In genomic region chr18:54958711-54959625, GRCh38 we compare ENCODE assay signal across 10 cellular contexts. TPM values are rescaled to one million over a fixed set of nuclear protein-coding genes. Genes with fewer than 3 reads are reported as not detected.
A peak's percentile ranks its signal among the peaks of the same experiment; 100 is the strongest.
DNase-seq lines count a peak whose midpoint lies in the region; ATAC-seq, FAIRE-seq and TF ChIP-seq lines count a peak whose summit lies in the region.
"Had no signal": no experiment of that assay in that cellular context is flagged by ENCODE, and none has a peak within 500 bp of the region (broad histone marks: within the 10 kb centered on the region; RNA-seq: fewer than 3 reads in every experiment).

Gene CCDC68 (minus strand): TSS chr18:54959461. CDS start chr18:54942791, 16,670 bp downstream.

- no peak within 1 kb of the TSS for H3K4me3 Mint-ChIP-seq in activated T-cell treated with anti-CD3 and anti-CD28 coated beads, Interleukin-2, amount 50 U/mL, for 4 hours

- H3K27ac ChIP-seq in upper lobe of left lung: peak within 1 kb of the TSS; percentile 81 to 91 (median 86)

- H3K4me3 ChIP-seq in lower leg skin (ENCODE audit: low read depth, poor library complexity, severe bottlenecking) (peak within 1 kb of the TSS; percentile 25), upper lobe of left lung (peak within 1 kb of the TSS; percentile 48 to 80 (median 64))
- H3K4me3 ChIP-seq: BLaER1 treated with 17β-estradiol and CSF1 and Interleukin-3, amounts not matched to agents 10 nM and 100 nM had no signal

- no peak for DNase-seq in activated T-cell treated with anti-CD3 and anti-CD28 coated beads, Interleukin-2, amount 50 U/mL, for 4 hours
- DNase-seq in activated T-cell treated with anti-CD3 and anti-CD28 coated beads, Interleukin-2, amount 50 U/mL, for 1 hour: no peak
- DNase-seq in ecto neural progenitor cell (ENCODE audit: low spot score) (peak; percentile 61), lower leg skin (ENCODE audit: low spot score in 2 of 2) (no peak), upper lobe of left lung (peak; percentile 74 to 92), GM19239 (ENCODE audit: insufficient read length, low spot score) (no peak), GM19238 (ENCODE audit: insufficient read length, low spot score) (no peak), cortex of kidney (lab: John Stamatoyannopoulos, UW) (no peak)

- no peaks in the 10 kb centered on the region for H3K27me3 ChIP-seq in upper lobe of left lung
- H3K27me3 ChIP-seq: BLaER1 treated with 17β-estradiol and CSF1 and Interleukin-3, amounts not matched to agents 10 nM and 100 nM had no signal

- H3K4me1 Mint-ChIP-seq in activated T-cell treated with anti-CD3 and anti-CD28 coated beads, Interleukin-2, amount 50 U/mL, for 4 hours (ENCODE audit: low read depth): no peaks in the 10 kb centered on the region

- TF ChIP-seq POLR2A in lower leg skin (IDR thresholded peaks at IDR 0.05) (no peak), upper lobe of left lung (IDR thresholded peaks at IDR 0.05) (peak in 2 of 4 donors; percentile 49 to 64)

- intact Hi-C loops in lower leg skin (cut with DNase I; ENCODE audit: low total_unique reads): no loop called here

- peaks cover 33% of the 10 kb centered on the region for H3K27me3 Mint-ChIP-seq in activated T-cell treated with anti-CD3 and anti-CD28 coated beads, Interleukin-2, amount 50 U/mL, for 4 hours (ENCODE audit: low read depth)

- no peak for TF ChIP-seq CTCF in lower leg skin (IDR thresholded peaks at IDR 0.05)
- TF ChIP-seq CTCF in upper lobe of left lung (IDR thresholded peaks at IDR 0.05): no peak

- H3K36me3 Mint-ChIP-seq in activated T-cell treated with anti-CD3 and anti-CD28 coated beads, Interleukin-2, amount 50 U/mL, for 4 hours (ENCODE audit: insufficient read depth): no peaks in the 10 kb centered on the region

- TF ChIP-seq EP300 in upper lobe of left lung (IDR thresholded peaks at IDR 0.05): no peak

- peak; percentile 30 to 32 for ATAC-seq in activated T-cell treated with anti-CD3 and anti-CD28 coated beads, Interleukin-2, amount 50 U/mL, for 4 hours
- ATAC-seq in upper lobe of left lung (ENCODE audit: low FRiP score in 2 of 2): peak; percentile 83 to 88

- H3K36me3 ChIP-seq in upper lobe of left lung: no peaks in the 10 kb centered on the region
- H3K36me3 ChIP-seq: BLaER1 treated with 17β-estradiol and CSF1 and Interleukin-3, amounts not matched to agents 10 nM and 100 nM had no signal

- WGBS in lower leg skin, 2 donors: 14 to 16% methylated on average over 44 to 54 of the region's 57 CpGs
- 2 to 3% methylated on average over 29 to 50 of the region's 57 CpGs for WGBS in upper lobe of left lung, 2 donors

- peaks cover 12 to 32% (median 18%) of the 10 kb centered on the region in 4 donors for H3K4me1 ChIP-seq in upper lobe of left lung

- H3K9me3 ChIP-seq in upper lobe of left lung: no peaks in the 10 kb centered on the region

- H3K9me3 Mint-ChIP-seq in activated T-cell treated with anti-CD3 and anti-CD28 coated beads, Interleukin-2, amount 50 U/mL, for 4 hours: no peaks in the 10 kb centered on the region

- no peak for FAIRE-seq in GM19239 (lab: Jason Lieb, UNC)

RNA-seq across cellular contexts. Expression of gene CCDC68, which starts in this region (rescaled TPM):
- total RNA-seq in activated T-cell treated with anti-CD3 and anti-CD28 coated beads, Interleukin-2, amount 50 U/mL, for 4 hours: not detected
- total RNA-seq in lower leg skin (1 to 10 TPM; 1.1 to 1.5 (median 1.3) TPM), upper lobe of left lung (10 to 100 TPM; 12.4 to 37.7 (median 26.2) TPM)
- total RNA-seq: activated CD8-positive, alpha-beta memory T cell treated with anti-CD3 and anti-CD28 coated beads for 36 hours had no signal

Comparison
In these comparisons a context has a peak if more than half of its experiments do, and no peak if none do; other contexts are left out.
1. RNA of gene CCDC68 (total RNA-seq): 12.4 to 37.7 TPM in upper lobe of left lung; 1.1 to 1.5 TPM in lower leg skin and not detected in activated T-cell treated with anti-CD3 and anti-CD28 coated beads, Interleukin-2, amount 50 U/mL, for 4 hours; every median in the first group is over 4 times any median in the second.
2. Peak in ATAC-seq in activated T-cell treated with anti-CD3 and anti-CD28 coated beads, Interleukin-2, amount 50 U/mL, for 4 hours; RNA of the gene not detected or under 1 TPM.
3. DNase-seq: peak in ecto neural progenitor cell (single experiment) and upper lobe of left lung (2 of 2); none in activated T-cell treated with anti-CD3 and anti-CD28 coated beads, Interleukin-2, amount 50 U/mL, for 4 hours (single experiment), activated T-cell treated with anti-CD3 and anti-CD28 coated beads, Interleukin-2, amount 50 U/mL, for 1 hour (single experiment), lower leg skin (0 of 2), GM19239 (single experiment), GM19238 (single experiment) and cortex of kidney (single experiment).